25 cellular contexts compared by ENCODE assay signal in the genomic region with DNA sequence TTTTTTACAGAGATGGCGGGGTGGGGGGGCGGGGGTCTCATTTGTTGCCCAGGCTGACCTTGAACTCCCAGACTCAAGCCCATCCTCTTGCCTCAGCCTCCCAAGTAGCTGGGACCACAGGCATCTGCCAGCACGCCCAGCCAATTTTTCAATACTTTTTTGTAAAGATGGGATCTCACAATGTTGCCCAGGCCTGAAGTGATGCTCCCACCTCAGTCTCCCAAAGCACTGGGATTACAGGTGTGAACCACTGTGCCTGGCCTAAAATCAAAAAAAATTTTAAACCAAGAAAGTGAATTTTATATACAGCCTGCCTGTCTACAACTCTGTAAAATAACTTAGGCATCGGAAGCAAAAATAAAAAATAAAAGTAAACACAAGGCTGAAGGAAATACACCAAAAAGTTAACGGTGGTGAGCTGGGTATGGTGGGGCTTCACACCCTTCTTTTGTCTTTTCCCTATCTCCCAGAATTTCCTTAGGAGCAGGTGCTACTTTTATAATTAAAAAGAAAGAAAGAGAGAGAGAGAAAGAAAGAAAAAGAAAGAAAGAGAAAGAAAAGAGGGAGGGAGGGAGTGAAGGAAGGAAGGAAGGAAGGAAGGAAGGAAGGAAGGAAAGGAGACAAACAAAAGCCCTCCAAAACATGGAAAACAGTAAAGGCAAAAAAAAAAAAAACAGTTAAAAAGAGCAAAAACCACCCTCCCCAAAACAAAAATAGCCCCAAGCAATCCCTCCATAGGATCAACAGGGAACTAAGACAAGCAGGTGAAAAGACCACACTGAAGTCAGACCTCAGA. TPM values are rescaled to one million over a fixed set of nuclear protein-coding genes. Genes with fewer than 3 reads are reported as not detected.
"Had no signal": no experiment of that assay in that cellular context is flagged by ENCODE, and none has a peak within 500 bp of the region (broad histone marks: within the 10 kb centered on the region; RNA-seq: fewer than 3 reads in every experiment).

No MANE protein-coding gene starts in this region.

- H3K4me3 Mint-ChIP-seq: activated CD8-positive, alpha-beta T cell treated with anti-CD3 and anti-CD28 coated beads, Interleukin-2, amount 10 ng/mL, durations not matched to agents 7 days and 5 days; activated naive CD8-positive, alpha-beta T cell treated with anti-CD3 and anti-CD28 coated beads, Interleukin-2, amount 50 U/mL, for 24 hours; dendritic cell treated with granulocyte-macrophage colony-stimulating factor and Interleukin-4, amounts not matched to agents 40 ng/mL and 50 ng/mL, for 4 days; immature natural killer cell; natural killer cell; stimulated activated naive CD8-positive, alpha-beta T cell treated with anti-CD3 and anti-CD28 coated beads, Interleukin-15, Interleukin-2, amounts not matched to agents 100 ng/mL and 50 ng/mL, for 24 hours; T-cell; T-helper 2 cell treated with Interferon-gamma antibody and Interleukin-4, amounts not matched to agents 5 μg/mL and 100 μg/mL, for 36 hours had no signal

- H3K27ac ChIP-seq: foreskin keratinocyte, psoas muscle, right atrium auricular region, thyroid gland, WERI-Rb-1 had no signal

- H3K4me3 ChIP-seq: psoas muscle, right atrium auricular region, thyroid gland had no signal

- H3K9me3 ChIP-seq: psoas muscle, right atrium auricular region, thyroid gland had no signal

- H3K27me3 Mint-ChIP-seq: activated naive CD8-positive, alpha-beta T cell treated with anti-CD3 and anti-CD28 coated beads, Interleukin-2, amount 50 U/mL, for 24 hours; stimulated activated naive CD8-positive, alpha-beta T cell treated with anti-CD3 and anti-CD28 coated beads, Interleukin-15, Interleukin-2, amounts not matched to agents 100 ng/mL and 50 ng/mL, for 24 hours; T-cell had no signal

- ATAC-seq: activated CD8-positive, alpha-beta T cell treated with anti-CD3 and anti-CD28 coated beads, Interleukin-2, amount 10 ng/mL, durations not matched to agents 7 days and 5 days; activated naive CD8-positive, alpha-beta T cell treated with anti-CD3 and anti-CD28 coated beads, Interleukin-2, amount 50 U/mL, for 24 hours; foreskin keratinocyte; left ventricle myocardium superior; natural killer cell; psoas muscle; T-cell had no signal

- DNase-seq: activated CD4-positive, alpha-beta T cell treated with anti-CD3 and anti-CD28 coated beads for 1 hour; activated CD4-positive, alpha-beta T cell treated with anti-CD3 and anti-CD28 coated beads, Interleukin-2, amount 50 U/mL, for 1 hour; activated CD8-positive, alpha-beta T cell treated with anti-CD3 and anti-CD28 coated beads, Interleukin-2, amount 10 ng/mL, durations not matched to agents 7 days and 5 days; activated naive CD4-positive, alpha-beta T cell treated with anti-CD3 and anti-CD28 coated beads, Interleukin-2, amount 50 U/mL, for 16 hours; activated naive CD8-positive, alpha-beta T cell treated with anti-CD3 and anti-CD28 coated beads, Interleukin-2, amount 50 U/mL, for 24 hours; activated T-cell treated with anti-CD3 and anti-CD28 coated beads, Interleukin-2, amount 50 U/mL, for 1 hour; cerebellar nuclear complex; effector CD4-positive, alpha-beta T cell; foreskin keratinocyte; immature natural killer cell; left ventricle myocardium superior; mammary epithelial cell; midbrain; natural killer cell; stimulated activated CD4-positive, alpha-beta T cell treated with anti-CD3 and anti-CD28 coated beads, Interleukin-1b, Interleukin-23, amount 100 ng/mL, for 48 hours; substantia nigra; T-cell; thyroid gland had no signal

- H3K27ac Mint-ChIP-seq: activated CD8-positive, alpha-beta T cell treated with anti-CD3 and anti-CD28 coated beads, Interleukin-2, amount 10 ng/mL, durations not matched to agents 7 days and 5 days; activated naive CD8-positive, alpha-beta T cell treated with anti-CD3 and anti-CD28 coated beads, Interleukin-2, amount 50 U/mL, for 24 hours; activated T-helper 2 cell treated with anti-CD3 and anti-CD28 coated beads, Interferon-gamma antibody, Interleukin-2, Interleukin-4, amounts not matched to agents 10 μg/mL and 5 μg/mL and 100 μg/mL, durations not matched to agents 14 hours and 24 hours and 36 hours; dendritic cell treated with granulocyte-macrophage colony-stimulating factor and Interleukin-4, amounts not matched to agents 40 ng/mL and 50 ng/mL, for 4 days; immature natural killer cell; natural killer cell; stimulated activated naive CD8-positive, alpha-beta T cell treated with anti-CD3 and anti-CD28 coated beads, Interleukin-15, Interleukin-2, amounts not matched to agents 100 ng/mL and 50 ng/mL, for 24 hours; T-cell; T-helper 2 cell treated with Interferon-gamma antibody and Interleukin-4, amounts not matched to agents 5 μg/mL and 100 μg/mL, for 36 hours had no signal

- H3K27me3 ChIP-seq: foreskin keratinocyte, right atrium auricular region, thyroid gland had no signal

- H3K36me3 ChIP-seq: right atrium auricular region, thyroid gland had no signal

- H3K9me3 Mint-ChIP-seq: activated naive CD8-positive, alpha-beta T cell treated with anti-CD3 and anti-CD28 coated beads, Interleukin-2, amount 50 U/mL, for 24 hours; activated T-helper 2 cell treated with anti-CD3 and anti-CD28 coated beads, Interferon-gamma antibody, Interleukin-2, Interleukin-4, amounts not matched to agents 10 μg/mL and 5 μg/mL and 100 μg/mL, durations not matched to agents 14 hours and 24 hours and 36 hours; dendritic cell treated with granulocyte-macrophage colony-stimulating factor and Interleukin-4, amounts not matched to agents 40 ng/mL and 50 ng/mL, for 4 days; immature natural killer cell; natural killer cell; stimulated activated naive CD8-positive, alpha-beta T cell treated with anti-CD3 and anti-CD28 coated beads, Interleukin-15, Interleukin-2, amounts not matched to agents 100 ng/mL and 50 ng/mL, for 24 hours; T-cell; T-helper 2 cell treated with Interferon-gamma antibody and Interleukin-4, amounts not matched to agents 5 μg/mL and 100 μg/mL, for 36 hours had no signal

- H3K4me1 Mint-ChIP-seq: immature natural killer cell, natural killer cell had no signal

- H3K36me3 Mint-ChIP-seq: immature natural killer cell, natural killer cell, T-cell had no signal

- H3K4me1 ChIP-seq: foreskin keratinocyte, psoas muscle had no signal

RNA-seq across cellular contexts. Expression of a gene that starts 52.2 kb away (rescaled TPM):
- total RNA-seq: activated CD8-positive, alpha-beta T cell treated with anti-CD3 and anti-CD28 coated beads, Interleukin-2, amount 10 ng/mL, durations not matched to agents 7 days and 5 days; activated T-helper 2 cell treated with anti-CD3 and anti-CD28 coated beads, Interferon-gamma antibody, Interleukin-2, Interleukin-4, amounts not matched to agents 10 μg/mL and 5 μg/mL and 100 μg/mL, durations not matched to agents 14 hours and 24 hours and 36 hours had no signal
- polyA plus RNA-seq: immature natural killer cell had no signal
